ENCODE assay signal across 1 cellular context in genomic region chr12:75489187-75489586, GRCh38.
TF ChIP-seq lines count a peak whose summit lies in the region.

No MANE protein-coding gene starts in this region.

TF ChIP-seq in SK-N-SH treated with all-trans-retinoic acid at 6 μM for 48 hours, 23 proteins besides CTCF, POLR2A, EP300 and RAD21 (continued from another document):
- TF ChIP-seq POU6F1 (CRISPR knock-in tag; IDR thresholded peaks at IDR 0.05; ENCODE audit: borderline replicate concordance, low read depth) (no peak), CREB5 (CRISPR knock-in tag; IDR thresholded peaks at IDR 0.05; ENCODE audit: low read depth) (no peak), GLIS3 (CRISPR knock-in tag; IDR thresholded peaks at IDR 0.05) (no peak), CSDC2 (CRISPR knock-in tag; IDR thresholded peaks at IDR 0.05) (no peak), TCF4 (CRISPR knock-in tag; IDR thresholded peaks at IDR 0.05; ENCODE audit: borderline replicate concordance) (no peak), TSHZ2 (CRISPR knock-in tag; IDR thresholded peaks at IDR 0.05) (no peak), OSR1 (CRISPR knock-in tag; IDR thresholded peaks at IDR 0.05) (no peak)
